ENCODE assay signal across 21 cellular contexts in genomic region chr16:64589836-64590235, GRCh38.
DNase-seq lines count a peak whose midpoint lies in the region; ATAC-seq and TF ChIP-seq lines count a peak whose summit lies in the region.
"Had no signal": no experiment of that assay in that cellular context is flagged by ENCODE, and none has a peak within 500 bp of the region (broad histone marks: within the 10 kb centered on the region; RNA-seq: fewer than 3 reads in every experiment).

No MANE protein-coding gene starts in this region.

- TF ChIP-seq CTCF in AG04450 (IDR thresholded peaks at IDR 0.05; ENCODE audit: low read depth, low read length), result no peak
- no peak for TF ChIP-seq CTCF in cardiac fibroblast (IDR thresholded peaks at IDR 0.05; ENCODE audit: low read depth, low read length)
- no peak for TF ChIP-seq CTCF in endothelial cell (IDR thresholded peaks at IDR 0.05; ENCODE audit: unreplicated experiment)

- H3K27me3 ChIP-seq in AG04450 (ENCODE audit: control insufficient read depth, insufficient read depth, low read length), result no peaks in the 10 kb centered on the region
- H3K27me3 ChIP-seq: heart right ventricle, pancreas, upper lobe of right lung had no signal

- no peaks in the 10 kb centered on the region for H3K9me3 Mint-ChIP-seq in endothelial cell (ENCODE audit: unreplicated experiment)
- H3K9me3 Mint-ChIP-seq: activated CD8-positive, alpha-beta T cell treated with anti-CD3 and anti-CD28 coated beads for 36 hours had no signal

- CTCF ChIA-PET in AG04450 (lab: Charles Lee), result no interaction called here

- H3K4me3 ChIP-seq in AG04450 (ENCODE audit: low read depth, low read length), result no peak overlapping the region
- H3K4me3 ChIP-seq in cardiac fibroblast (replicated peaks in 1 of 2; ENCODE audit: low read depth in 2 of 2, low read length in 2 of 2), result no peak overlapping the region
- H3K4me3 ChIP-seq: heart right ventricle, pancreas, upper lobe of right lung had no signal

- no peak overlapping the region for H3K4me3 Mint-ChIP-seq in endothelial cell (ENCODE audit: unreplicated experiment)
- H3K4me3 Mint-ChIP-seq: activated CD8-positive, alpha-beta T cell treated with anti-CD3 and anti-CD28 coated beads for 36 hours; activated T-cell treated with anti-CD3 and anti-CD28 coated beads, Interleukin-2, amount 50 U/mL, for 72 hours; stimulated activated naive B cell treated with anti-CD40 and anti-IgM and Interleukin-4, amounts not matched to agents 10 μg/mL and 1 μg/mL and 100 μg/mL, for 72 hours had no signal

- peaks cover under 1% of the 10 kb centered on the region for H3K4me1 Mint-ChIP-seq in endothelial cell (ENCODE audit: unreplicated experiment)
- H3K4me1 Mint-ChIP-seq: stimulated activated naive B cell treated with anti-CD40 and anti-IgM and Interleukin-4, amounts not matched to agents 10 μg/mL and 1 μg/mL and 100 μg/mL, for 72 hours had no signal

- ATAC-seq in HG02610 (IDR thresholded peaks at IDR 0.05; ENCODE audit: unreplicated experiment) (no peak), HG03432 (IDR thresholded peaks at IDR 0.05; ENCODE audit: unreplicated experiment) (no peak)
- ATAC-seq: activated CD8-positive, alpha-beta T cell treated with anti-CD3 and anti-CD28 coated beads for 36 hours; activated T-cell treated with anti-CD3 and anti-CD28 coated beads, Interleukin-2, amount 50 U/mL, for 72 hours; heart right ventricle; left colon; pancreas; stimulated activated naive B cell treated with anti-CD40 and anti-IgM and Interleukin-4, amounts not matched to agents 10 μg/mL and 1 μg/mL and 100 μg/mL, for 72 hours; upper lobe of right lung had no signal

- POLR2A ChIA-PET in AG04450 (lab: Yijun Ruan, JAX), result no interaction called here

- H3K27ac ChIP-seq in AG04450 (ENCODE audit: low read depth, low read length), result no peak overlapping the region
- H3K27ac ChIP-seq: heart right ventricle, pancreas, upper lobe of right lung, VCaP had no signal

- H3K36me3 Mint-ChIP-seq in endothelial cell (ENCODE audit: low read depth, unreplicated experiment), result no peaks in the 10 kb centered on the region
- H3K36me3 Mint-ChIP-seq: stimulated activated naive B cell treated with anti-CD40 and anti-IgM and Interleukin-4, amounts not matched to agents 10 μg/mL and 1 μg/mL and 100 μg/mL, for 72 hours had no signal

- H3K27ac Mint-ChIP-seq in endothelial cell (ENCODE audit: unreplicated experiment), result no peak overlapping the region
- H3K27ac Mint-ChIP-seq: activated CD8-positive, alpha-beta T cell treated with anti-CD3 and anti-CD28 coated beads for 36 hours; activated T-cell treated with anti-CD3 and anti-CD28 coated beads, Interleukin-2, amount 50 U/mL, for 72 hours; stimulated activated naive B cell treated with anti-CD40 and anti-IgM and Interleukin-4, amounts not matched to agents 10 μg/mL and 1 μg/mL and 100 μg/mL, for 72 hours had no signal

- no peaks in the 10 kb centered on the region for H3K9me3 ChIP-seq in AG04450 (ENCODE audit: control insufficient read depth, insufficient read depth, low read length)
- H3K9me3 ChIP-seq: pancreas, upper lobe of right lung had no signal

- H3K27me3 Mint-ChIP-seq in endothelial cell (ENCODE audit: unreplicated experiment), result no peaks in the 10 kb centered on the region
- H3K27me3 Mint-ChIP-seq: activated CD8-positive, alpha-beta T cell treated with anti-CD3 and anti-CD28 coated beads for 36 hours; stimulated activated naive B cell treated with anti-CD40 and anti-IgM and Interleukin-4, amounts not matched to agents 10 μg/mL and 1 μg/mL and 100 μg/mL, for 72 hours had no signal

- DNase-seq in AG04450 (ENCODE audit: low read depth, low spot score), result peak; percentile 2
- DNase-seq in HT1080 (ENCODE audit: low read depth), result peak; percentile 1
- DNase-seq in cardiac fibroblast (ENCODE audit: low read depth in 2 of 2), result peak; percentile 37 to 91
- DNase-seq in kidney glomerular epithelial cell (lab: John Stamatoyannopoulos, UW), result peak; percentile 22
- DNase-seq in OCI-M2 (lab: John Stamatoyannopoulos, UW; ENCODE audit: unreplicated experiment), result no peak
- no peak for DNase-seq in endothelial cell (ENCODE audit: low spot score)
- DNase-seq: activated CD8-positive, alpha-beta T cell treated with anti-CD3 and anti-CD28 coated beads for 36 hours; activated T-cell treated with anti-CD3 and anti-CD28 coated beads, Interleukin-2, amount 50 U/mL, for 72 hours; cerebellar nuclear complex; COR-L47; heart right ventricle; left colon; MM.1S; NCI-H2029 treated with DMSO at 0.1 percent for 48 hours; NCI-H69; pancreas; stimulated activated naive B cell treated with anti-CD40 and anti-IgM and Interleukin-4, amounts not matched to agents 10 μg/mL and 1 μg/mL and 100 μg/mL, for 72 hours; upper lobe of right lung had no signal

Comparison
In these comparisons a context has a peak if more than half of its experiments do, and no peak if none do; other contexts are left out.
1. DNase-seq: peak in AG04450 (single experiment), HT1080 (single experiment), cardiac fibroblast (2 of 2) and kidney glomerular epithelial cell (single experiment); none in OCI-M2 (single experiment) and endothelial cell (single experiment).